8 cellular contexts compared by ENCODE assay signal in the genomic region with DNA sequence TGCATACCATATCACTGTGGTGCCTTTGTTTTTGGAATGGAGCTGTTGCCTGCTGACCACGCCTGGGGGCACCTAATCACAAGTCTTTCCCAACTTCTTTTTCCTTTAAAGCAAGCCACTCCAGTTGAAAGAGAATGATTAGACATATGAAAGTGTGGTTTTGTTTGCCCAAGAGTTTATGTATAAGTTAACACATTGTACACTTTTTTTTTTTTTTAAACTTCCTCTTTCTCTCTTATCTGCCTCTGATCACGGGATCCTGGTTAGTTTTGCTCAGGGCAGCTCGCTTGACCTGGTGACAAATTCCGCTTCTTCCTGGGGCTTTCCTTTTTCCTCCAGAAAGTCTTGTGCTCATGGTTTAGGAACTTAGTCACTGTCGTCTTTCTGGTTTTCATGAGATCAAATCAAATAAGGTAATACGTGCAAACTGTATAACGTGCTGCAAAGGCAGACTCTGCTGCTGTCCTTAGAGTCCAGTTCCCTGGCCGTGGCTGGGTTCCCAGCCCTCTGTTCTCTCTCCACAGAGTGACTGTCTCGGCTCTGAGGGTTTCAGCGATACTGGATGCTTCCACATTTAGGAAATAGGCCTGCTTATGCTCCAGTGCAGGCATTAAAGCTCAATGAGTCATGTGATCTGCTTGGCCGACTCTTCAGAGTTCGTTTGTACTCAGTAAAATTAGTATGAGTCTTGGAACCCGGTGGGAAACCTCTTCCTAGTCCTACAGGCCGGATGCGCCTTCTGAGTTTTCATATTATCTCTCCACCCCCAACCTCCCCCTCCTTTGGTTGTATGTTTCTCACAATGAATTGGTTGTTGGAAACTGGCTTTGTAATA. TPM values are rescaled to one million over a fixed set of nuclear protein-coding genes. Genes with fewer than 3 reads are reported as not detected.
A peak's percentile ranks its signal among the peaks of the same experiment; 100 is the strongest.
DNase-seq lines count a peak whose midpoint lies in the region; ATAC-seq and TF ChIP-seq lines count a peak whose summit lies in the region.

No MANE protein-coding gene starts in this region.

- H3K27ac ChIP-seq in liver (ENCODE audit: low read depth in 1 of 2, low read length in 2 of 2): peak overlapping the region; percentile 72 to 90

- DNase-seq in CD14-positive monocyte (ENCODE audit: low spot score) (peak; percentile 88), SW480 (ENCODE audit: low spot score) (peak; percentile 45), choroid plexus epithelial cell (ENCODE audit: low read depth) (peak; percentile 92), NCI-H1105 treated with DMSO at 0.1 percent for 48 hours (lab: John Stamatoyannopoulos, UW) (no peak)

- H3K4me1 Mint-ChIP-seq in CD14-positive monocyte: peaks cover 73% of the 10 kb centered on the region
- peaks cover 80% of the 10 kb centered on the region for H3K4me1 Mint-ChIP-seq in stimulated activated naive CD8-positive, alpha-beta T cell treated with anti-CD3 and anti-CD28 coated beads, Interleukin-15, Interleukin-2, amounts not matched to agents 100 ng/mL and 50 ng/mL, for 24 hours (ENCODE audit: low read depth)

- no peaks in the 10 kb centered on the region for H3K9me3 Mint-ChIP-seq in CD14-positive monocyte
- H3K9me3 Mint-ChIP-seq in stimulated activated naive CD8-positive, alpha-beta T cell treated with anti-CD3 and anti-CD28 coated beads, Interleukin-15, Interleukin-2, amounts not matched to agents 100 ng/mL and 50 ng/mL, for 24 hours: no peaks in the 10 kb centered on the region

- H3K36me3 ChIP-seq in liver (ENCODE audit: control insufficient read depth in 4 of 4, insufficient read depth in 3 of 4, low read depth in 1 of 4, low read length in 3 of 4): no peaks in the 10 kb centered on the region

- TF ChIP-seq CTCF in CD14-positive monocyte (IDR thresholded peaks at IDR 0.05): no peak
- no peak for TF ChIP-seq CTCF in choroid plexus epithelial cell (conservative IDR thresholded peaks at IDR 0.05; ENCODE audit: low read depth, low read length)
- no peak for TF ChIP-seq CTCF in liver (IDR thresholded peaks at IDR 0.05; ENCODE audit: low read depth, low read length, missing input control)

- H3K9me3 ChIP-seq in liver (ENCODE audit: control insufficient read depth in 4 of 4, low read length in 3 of 4): no peaks in the 10 kb centered on the region

- peaks cover 0 to 2% (median 0%) of the 10 kb centered on the region in 3 donors for H3K27me3 Mint-ChIP-seq in CD14-positive monocyte (ENCODE audit: low read depth in 3 of 3)
- no peaks in the 10 kb centered on the region for H3K27me3 Mint-ChIP-seq in stimulated activated naive CD8-positive, alpha-beta T cell treated with anti-CD3 and anti-CD28 coated beads, Interleukin-15, Interleukin-2, amounts not matched to agents 100 ng/mL and 50 ng/mL, for 24 hours

- H3K4me1 ChIP-seq in liver (ENCODE audit: control insufficient read depth in 4 of 4, insufficient read depth in 4 of 4, low read length in 3 of 4): peaks cover 0 to 5% (median 0%) of the 10 kb centered on the region in 4 donors

- H3K4me3 ChIP-seq in choroid plexus epithelial cell (ENCODE audit: low read depth, low read length) (peak overlapping the region; percentile 43), liver (ENCODE audit: low read depth in 1 of 3, low read length in 3 of 3) (peak overlapping the region in 2 of 3 donors; percentile 14 to 45)

- ATAC-seq in GM19351 (IDR thresholded peaks at IDR 0.05; ENCODE audit: unreplicated experiment) (peak; percentile 44), HG03442 (IDR thresholded peaks at IDR 0.05; ENCODE audit: unreplicated experiment) (peak; percentile 51)

- peak overlapping the region; percentile 72 to 78 for H3K4me3 Mint-ChIP-seq in CD14-positive monocyte
- H3K4me3 Mint-ChIP-seq in stimulated activated naive CD8-positive, alpha-beta T cell treated with anti-CD3 and anti-CD28 coated beads, Interleukin-15, Interleukin-2, amounts not matched to agents 100 ng/mL and 50 ng/mL, for 24 hours: peak overlapping the region; percentile 82

- 22% methylated on average over 15 of the region's 15 CpGs for WGBS in liver

- peak overlapping the region; percentile 97 to 99 (median 99) for H3K27ac Mint-ChIP-seq in CD14-positive monocyte
- peak overlapping the region; percentile 95 for H3K27ac Mint-ChIP-seq in stimulated activated naive CD8-positive, alpha-beta T cell treated with anti-CD3 and anti-CD28 coated beads, Interleukin-15, Interleukin-2, amounts not matched to agents 100 ng/mL and 50 ng/mL, for 24 hours

- H3K9ac ChIP-seq in liver (ENCODE audit: low read depth in 1 of 2, low read length in 2 of 2): peak overlapping the region in 1 of 2 donors; percentile 73

- intact Hi-C loops in CD14-positive monocyte (cut with micrococcal nuclease): loop anchor here in 1 of 2 donors (2.0 to 10.0 kb wide), 3 partner anchors 15 to 171 kb away; a partner anchor contains a TSS

- peak in 1 of 2 donors; percentile 23 for TF ChIP-seq RAD21 in liver (IDR thresholded peaks at IDR 0.05)

- H3K36me3 Mint-ChIP-seq in CD14-positive monocyte: peaks cover 19 to 27% of the 10 kb centered on the region in 2 donors
- peaks cover 14% of the 10 kb centered on the region for H3K36me3 Mint-ChIP-seq in stimulated activated naive CD8-positive, alpha-beta T cell treated with anti-CD3 and anti-CD28 coated beads, Interleukin-15, Interleukin-2, amounts not matched to agents 100 ng/mL and 50 ng/mL, for 24 hours (ENCODE audit: low read depth)

- no peaks in the 10 kb centered on the region for H3K27me3 ChIP-seq in liver (ENCODE audit: control insufficient read depth in 4 of 4, insufficient read depth in 4 of 4, low read length in 3 of 4)

TF ChIP-seq in liver, 16 proteins besides CTCF, POLR2A, EP300 and RAD21:
- TF ChIP-seq RXRA (IDR thresholded peaks at IDR 0.05) (peak; percentile 7 to 31), JUND (IDR thresholded peaks at IDR 0.05) (no peak), TAF1 (conservative IDR thresholded peaks at IDR 0.05) (peak; percentile 36), SP1 (IDR thresholded peaks at IDR 0.05) (peak; percentile 54), HNF4A (conservative IDR thresholded peaks at IDR 0.05) (peak in 1 of 2 donors; percentile 40), YY1 (IDR thresholded peaks at IDR 0.05) (no peak)
- TF ChIP-seq, protein P1, sequence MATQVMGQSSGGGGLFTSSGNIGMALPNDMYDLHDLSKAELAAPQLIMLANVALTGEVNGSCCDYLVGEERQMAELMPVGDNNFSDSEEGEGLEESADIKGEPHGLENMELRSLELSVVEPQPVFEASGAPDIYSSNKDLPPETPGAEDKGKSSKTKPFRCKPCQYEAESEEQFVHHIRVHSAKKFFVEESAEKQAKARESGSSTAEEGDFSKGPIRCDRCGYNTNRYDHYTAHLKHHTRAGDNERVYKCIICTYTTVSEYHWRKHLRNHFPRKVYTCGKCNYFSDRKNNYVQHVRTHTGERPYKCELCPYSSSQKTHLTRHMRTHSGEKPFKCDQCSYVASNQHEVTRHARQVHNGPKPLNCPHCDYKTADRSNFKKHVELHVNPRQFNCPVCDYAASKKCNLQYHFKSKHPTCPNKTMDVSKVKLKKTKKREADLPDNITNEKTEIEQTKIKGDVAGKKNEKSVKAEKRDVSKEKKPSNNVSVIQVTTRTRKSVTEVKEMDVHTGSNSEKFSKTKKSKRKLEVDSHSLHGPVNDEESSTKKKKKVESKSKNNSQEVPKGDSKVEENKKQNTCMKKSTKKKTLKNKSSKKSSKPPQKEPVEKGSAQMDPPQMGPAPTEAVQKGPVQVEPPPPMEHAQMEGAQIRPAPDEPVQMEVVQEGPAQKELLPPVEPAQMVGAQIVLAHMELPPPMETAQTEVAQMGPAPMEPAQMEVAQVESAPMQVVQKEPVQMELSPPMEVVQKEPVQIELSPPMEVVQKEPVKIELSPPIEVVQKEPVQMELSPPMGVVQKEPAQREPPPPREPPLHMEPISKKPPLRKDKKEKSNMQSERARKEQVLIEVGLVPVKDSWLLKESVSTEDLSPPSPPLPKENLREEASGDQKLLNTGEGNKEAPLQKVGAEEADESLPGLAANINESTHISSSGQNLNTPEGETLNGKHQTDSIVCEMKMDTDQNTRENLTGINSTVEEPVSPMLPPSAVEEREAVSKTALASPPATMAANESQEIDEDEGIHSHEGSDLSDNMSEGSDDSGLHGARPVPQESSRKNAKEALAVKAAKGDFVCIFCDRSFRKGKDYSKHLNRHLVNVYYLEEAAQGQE (IDR thresholded peaks at IDR 0.05): peak; percentile 51
- TF ChIP-seq, protein P2, sequence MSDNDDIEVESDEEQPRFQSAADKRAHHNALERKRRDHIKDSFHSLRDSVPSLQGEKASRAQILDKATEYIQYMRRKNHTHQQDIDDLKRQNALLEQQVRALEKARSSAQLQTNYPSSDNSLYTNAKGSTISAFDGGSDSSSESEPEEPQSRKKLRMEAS (IDR thresholded peaks at IDR 0.05): no peak
- TF ChIP-seq, protein P3, sequence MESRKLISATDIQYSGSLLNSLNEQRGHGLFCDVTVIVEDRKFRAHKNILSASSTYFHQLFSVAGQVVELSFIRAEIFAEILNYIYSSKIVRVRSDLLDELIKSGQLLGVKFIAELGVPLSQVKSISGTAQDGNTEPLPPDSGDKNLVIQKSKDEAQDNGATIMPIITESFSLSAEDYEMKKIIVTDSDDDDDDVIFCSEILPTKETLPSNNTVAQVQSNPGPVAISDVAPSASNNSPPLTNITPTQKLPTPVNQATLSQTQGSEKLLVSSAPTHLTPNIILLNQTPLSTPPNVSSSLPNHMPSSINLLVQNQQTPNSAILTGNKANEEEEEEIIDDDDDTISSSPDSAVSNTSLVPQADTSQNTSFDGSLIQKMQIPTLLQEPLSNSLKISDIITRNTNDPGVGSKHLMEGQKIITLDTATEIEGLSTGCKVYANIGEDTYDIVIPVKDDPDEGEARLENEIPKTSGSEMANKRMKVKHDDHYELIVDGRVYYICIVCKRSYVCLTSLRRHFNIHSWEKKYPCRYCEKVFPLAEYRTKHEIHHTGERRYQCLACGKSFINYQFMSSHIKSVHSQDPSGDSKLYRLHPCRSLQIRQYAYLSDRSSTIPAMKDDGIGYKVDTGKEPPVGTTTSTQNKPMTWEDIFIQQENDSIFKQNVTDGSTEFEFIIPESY (IDR thresholded peaks at IDR 0.05): no peak

RNA-seq across cellular contexts. Expression of a gene that starts 15.2 kb away (rescaled TPM):
- 10 to 100 TPM in 1 of 2 donors, 1 to 10 TPM in 1; 6.6 to 14.5 TPM for polyA plus RNA-seq in CD14-positive monocyte
- total RNA-seq in liver: 1 to 10 TPM; 9.0 to 9.1 TPM
- 1 to 10 TPM; 2.2 TPM for polyA plus RNA-seq in liver
